In the genomic region with DNA sequence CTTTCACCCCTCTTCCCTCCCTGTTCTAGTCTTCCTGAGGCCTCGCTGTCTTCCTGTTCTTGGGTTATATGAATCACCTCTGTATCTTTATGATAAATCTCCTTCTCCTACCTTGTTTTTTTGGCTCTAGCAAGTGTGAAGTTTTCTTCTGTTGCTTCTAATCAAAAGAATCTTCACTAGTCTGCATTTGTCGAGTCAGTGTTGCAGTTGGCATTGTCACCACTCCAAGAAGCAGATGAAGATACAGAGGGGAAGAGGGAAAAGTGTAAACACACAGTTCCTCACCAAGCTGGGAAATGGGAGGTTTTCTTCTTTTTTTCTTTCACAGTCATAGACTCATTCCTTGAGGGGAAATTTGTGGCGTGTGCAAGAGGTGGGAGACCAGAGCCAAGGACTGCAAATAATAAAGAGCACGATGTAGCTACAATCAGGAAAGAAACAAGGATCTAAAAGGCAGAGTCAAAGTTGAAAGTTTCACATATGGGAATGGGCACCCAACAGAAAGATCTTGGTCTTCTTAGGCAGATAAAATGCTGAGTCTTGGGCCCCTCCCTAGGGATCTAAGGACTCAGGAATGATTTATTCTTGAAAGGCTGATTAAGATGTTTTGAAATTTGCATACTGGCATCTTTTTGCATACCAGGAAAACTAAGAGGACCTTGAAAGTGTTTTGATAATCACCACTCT, we compare ENCODE assay signal across 15 cellular contexts. TPM values are rescaled to one million over a fixed set of nuclear protein-coding genes. Genes with fewer than 3 reads are reported as not detected.
"Had no signal": no experiment of that assay in that cellular context is flagged by ENCODE, and none has a peak within 500 bp of the region (broad histone marks: within the 10 kb centered on the region; RNA-seq: fewer than 3 reads in every experiment).

No MANE protein-coding gene starts in this region.

- H3K4me1 Mint-ChIP-seq: activated CD4-positive, alpha-beta memory T cell treated with anti-CD3 and anti-CD28 coated beads, Interleukin-2, amount 10 ng/mL, durations not matched to agents 7 days and 5 days; activated CD4-positive, alpha-beta T cell treated with anti-CD3 and anti-CD28 coated beads for 36 hours; activated CD8-positive, alpha-beta memory T cell treated with anti-CD3 and anti-CD28 coated beads, Interleukin-2, amount 10 ng/mL, durations not matched to agents 7 days and 5 days had no signal

- H3K27ac ChIP-seq: ascending aorta, suprapubic skin, transverse colon had no signal

- H3K36me3 Mint-ChIP-seq: natural killer cell treated with Interleukin-12 subunit alpha and Interleukin-12 subunit beta and Interleukin-15 and Interleukin-18, amount 100 ng/mL, for 72 hours had no signal

- DNase-seq: activated CD4-positive, alpha-beta memory T cell treated with anti-CD3 and anti-CD28 coated beads, Interleukin-2, amount 10 ng/mL, durations not matched to agents 7 days and 5 days; activated CD4-positive, alpha-beta T cell treated with anti-CD3 and anti-CD28 coated beads for 36 hours; activated CD8-positive, alpha-beta memory T cell treated with anti-CD3 and anti-CD28 coated beads, Interleukin-2, amount 10 ng/mL, durations not matched to agents 7 days and 5 days; activated naive CD4-positive, alpha-beta T cell treated with Interleukin-2 at 50 U/mL for 16 hours; cerebellar nuclear complex; effector CD4-positive, alpha-beta T cell; nucleus accumbens; stimulated activated naive CD8-positive, alpha-beta T cell treated with anti-CD3 and anti-CD28 coated beads, Interleukin-15, Interleukin-2, amounts not matched to agents 100 U/mL and 50 U/mL, for 24 hours; transverse colon had no signal

- H3K27me3 ChIP-seq: ascending aorta, suprapubic skin, transverse colon had no signal

- H3K36me3 ChIP-seq: ascending aorta, suprapubic skin, transverse colon had no signal

- H3K4me3 ChIP-seq: ascending aorta, suprapubic skin, transverse colon had no signal

- H3K4me1 ChIP-seq: ascending aorta, transverse colon had no signal

- H3K27ac Mint-ChIP-seq: activated CD4-positive, alpha-beta memory T cell treated with anti-CD3 and anti-CD28 coated beads, Interleukin-2, amount 10 ng/mL, durations not matched to agents 7 days and 5 days; activated CD4-positive, alpha-beta T cell treated with anti-CD3 and anti-CD28 coated beads for 36 hours; activated CD8-positive, alpha-beta memory T cell treated with anti-CD3 and anti-CD28 coated beads, Interleukin-2, amount 10 ng/mL, durations not matched to agents 7 days and 5 days; natural killer cell treated with Interleukin-12 subunit alpha and Interleukin-12 subunit beta and Interleukin-15 and Interleukin-18, amount 100 ng/mL, for 72 hours; progenitor cell of endocrine pancreas; T-helper 2 cell treated with Interferon-gamma antibody and Interleukin-4, amounts not matched to agents 5 μg/mL and 100 μg/mL, for 36 hours; WTC11 had no signal

- H3K9me3 Mint-ChIP-seq: activated CD4-positive, alpha-beta memory T cell treated with anti-CD3 and anti-CD28 coated beads, Interleukin-2, amount 10 ng/mL, durations not matched to agents 7 days and 5 days had no signal

- H3K27me3 Mint-ChIP-seq: activated CD4-positive, alpha-beta memory T cell treated with anti-CD3 and anti-CD28 coated beads, Interleukin-2, amount 10 ng/mL, durations not matched to agents 7 days and 5 days; activated CD8-positive, alpha-beta memory T cell treated with anti-CD3 and anti-CD28 coated beads, Interleukin-2, amount 10 ng/mL, durations not matched to agents 7 days and 5 days; natural killer cell treated with Interleukin-12 subunit alpha and Interleukin-12 subunit beta and Interleukin-15 and Interleukin-18, amount 100 ng/mL, for 72 hours; progenitor cell of endocrine pancreas had no signal

- H3K4me3 Mint-ChIP-seq: activated CD4-positive, alpha-beta memory T cell treated with anti-CD3 and anti-CD28 coated beads, Interleukin-2, amount 10 ng/mL, durations not matched to agents 7 days and 5 days; activated CD4-positive, alpha-beta T cell treated with anti-CD3 and anti-CD28 coated beads for 36 hours; activated CD8-positive, alpha-beta memory T cell treated with anti-CD3 and anti-CD28 coated beads, Interleukin-2, amount 10 ng/mL, durations not matched to agents 7 days and 5 days; natural killer cell treated with Interleukin-12 subunit alpha and Interleukin-12 subunit beta and Interleukin-15 and Interleukin-18, amount 100 ng/mL, for 72 hours; T-helper 2 cell treated with Interferon-gamma antibody and Interleukin-4, amounts not matched to agents 5 μg/mL and 100 μg/mL, for 36 hours; WTC11 had no signal

RNA-seq across cellular contexts. Expression of gene PRICKLE1, which starts 22.2 kb away (rescaled TPM):
- total RNA-seq: natural killer cell treated with Interleukin-12 subunit alpha and Interleukin-12 subunit beta and Interleukin-15 and Interleukin-18, amount 100 ng/mL, for 72 hours had no signal
